Comparison of ENCODE assay signal across 8 cellular contexts in genomic region chr16:6549415-6549814, GRCh38.
"Had no signal": no experiment of that assay in that cellular context is flagged by ENCODE, and none has a peak within 500 bp of the region (broad histone marks: within the 10 kb centered on the region; RNA-seq: fewer than 3 reads in every experiment).

No MANE protein-coding gene starts in this region.

- H3K4me3 ChIP-seq: GM23248 had no signal

- H2AFZ ChIP-seq: GM23248 had no signal

- H3K27ac ChIP-seq: GM23248 had no signal

- FAIRE-seq: H1, H54, HTR-8/SVneo had no signal

- H3K9me3 Mint-ChIP-seq: H9, IgD-negative memory B cell had no signal

- DNase-seq: GM23248, H9, HCEC 1CT, KG1 had no signal

- H3K9ac ChIP-seq: GM23248 had no signal

- H3K27ac Mint-ChIP-seq: H9 had no signal

- H3K36me3 Mint-ChIP-seq: IgD-negative memory B cell had no signal
